1 cellular context compared by ENCODE assay signal in the genomic region with DNA sequence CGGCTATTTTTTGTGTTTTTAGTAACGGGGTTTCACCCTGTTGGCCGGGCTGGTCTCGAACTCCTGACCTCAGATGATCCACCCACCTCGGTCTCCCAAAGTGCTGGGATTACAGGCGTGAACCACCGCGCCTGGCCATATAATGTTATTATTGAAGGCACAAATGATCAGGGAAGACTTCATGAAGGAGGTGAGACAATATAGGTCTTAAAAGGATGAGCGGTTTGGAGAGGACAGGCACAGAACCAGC.
TF ChIP-seq lines count a peak whose summit lies in the region.

No MANE protein-coding gene starts in this region.

TF ChIP-seq in H1, 55 proteins besides CTCF, POLR2A, EP300 and RAD21:
- peak; percentile 6 for TF ChIP-seq KDM4A (IDR thresholded peaks at IDR 0.05; ENCODE audit: low read depth, low read length, severe bottlenecking)
TF ChIP-seq in H1: peak in this region for 1; not testable (repeated sequence) for 54.
